1 cellular context compared by ENCODE assay signal in the genomic region with DNA sequence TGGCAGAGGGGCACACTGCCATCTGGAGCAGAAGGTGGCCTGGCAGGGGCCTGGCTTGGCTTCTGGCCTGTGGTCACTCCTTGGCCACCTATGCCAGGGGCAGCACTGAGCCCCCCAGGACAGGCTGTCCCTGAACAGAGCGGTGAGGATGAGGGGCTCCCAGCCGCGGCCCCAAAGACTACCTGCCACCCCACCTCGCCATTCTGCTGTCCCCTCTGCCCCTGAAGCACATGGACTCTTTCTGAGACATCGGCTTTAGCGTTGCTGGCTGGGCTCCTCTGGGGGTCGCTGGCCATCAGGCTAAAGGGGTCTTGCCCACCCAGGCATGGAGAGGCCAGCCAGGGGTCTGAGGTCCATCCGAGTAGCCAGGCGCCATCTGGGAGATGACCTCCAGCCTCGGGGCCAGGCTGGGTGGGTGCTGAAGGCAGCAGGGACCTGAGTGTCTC.
TF ChIP-seq lines count a peak whose summit lies in the region.

No MANE protein-coding gene starts in this region.

TF ChIP-seq in HepG2, 621 proteins besides CTCF, POLR2A, EP300 and RAD21 (continued from another document):
- TF ChIP-seq HNRNPL (IDR thresholded peaks at IDR 0.05; ENCODE audit: low read depth, low read length): 0 out of 2 replicates have a peak, but pooled peaks have one; percentile 1
